8 cellular contexts compared by ENCODE assay signal in the genomic region with DNA sequence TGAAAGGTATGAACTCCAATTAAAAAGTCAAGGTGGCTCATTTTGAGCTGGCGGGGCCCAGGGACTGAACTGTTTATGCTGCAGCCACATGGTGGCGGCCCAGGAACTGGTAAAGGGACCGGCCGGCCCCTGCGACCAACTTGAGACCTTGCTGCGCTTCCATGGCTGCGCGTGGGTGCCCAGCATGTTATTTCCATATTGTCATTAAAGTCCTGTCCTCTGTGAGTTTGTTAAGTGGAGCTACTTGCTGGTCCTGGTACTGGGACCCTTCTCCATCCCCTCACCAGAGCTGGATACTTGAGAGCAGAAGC.
A peak's percentile ranks its signal among the peaks of the same experiment; 100 is the strongest.
DNase-seq lines count a peak whose midpoint lies in the region; TF ChIP-seq lines count a peak whose summit lies in the region.

No MANE protein-coding gene starts in this region.

- no peak overlapping the region for H2AFZ ChIP-seq in osteoblast (ENCODE audit: low read length)
- H2AFZ ChIP-seq in Karpas-422 (ENCODE audit: low read length): no peak overlapping the region

- peak; percentile 33 for TF ChIP-seq CTCF in colonic mucosa (IDR thresholded peaks at IDR 0.05)
- peak; percentile 22 for TF ChIP-seq CTCF in osteoblast (IDR thresholded peaks at IDR 0.05; ENCODE audit: extremely low read depth, low read depth, low read length)

- no peak overlapping the region for H3K4me3 ChIP-seq in colonic mucosa
- no peak overlapping the region for H3K4me3 ChIP-seq in osteoblast (ENCODE audit: insufficient read depth, low read length)
- H3K4me3 ChIP-seq in Karpas-422 (ENCODE audit: low read length): no peak overlapping the region

- H4K20me1 ChIP-seq in osteoblast (ENCODE audit: insufficient read depth, low read length) (peaks cover 5% of the 10 kb centered on the region), Karpas-422 (ENCODE audit: insufficient read depth, low read depth, low read length) (peaks cover 5% of the 10 kb centered on the region; the same call in 1 of the 2 replicates)

- H3K4me2 ChIP-seq in osteoblast (ENCODE audit: insufficient read depth, low read length) (no peak overlapping the region), Karpas-422 (ENCODE audit: low read depth, low read length, poor library complexity, severe bottlenecking) (no peak overlapping the region)

- H3K36me3 ChIP-seq in colonic mucosa: no peaks in the 10 kb centered on the region
- no peaks in the 10 kb centered on the region for H3K36me3 ChIP-seq in osteoblast (ENCODE audit: insufficient read depth, low read length)
- no peaks in the 10 kb centered on the region for H3K36me3 ChIP-seq in Karpas-422 (ENCODE audit: insufficient read depth, low read length)

- H3K9ac ChIP-seq in colonic mucosa (ENCODE audit: low read depth in 2 of 2, low read length in 2 of 2) (no peak overlapping the region), Karpas-422 (ENCODE audit: low read length) (no peak overlapping the region)

- no peaks in the 10 kb centered on the region for H3K9me3 ChIP-seq in colonic mucosa
- no peaks in the 10 kb centered on the region for H3K9me3 ChIP-seq in osteoblast (ENCODE audit: low read depth, low read length)
- no peaks in the 10 kb centered on the region for H3K9me3 ChIP-seq in Karpas-422 (ENCODE audit: low read length)

- H3K27me3 ChIP-seq in colonic mucosa (no peaks in the 10 kb centered on the region), osteoblast (ENCODE audit: insufficient read depth, low read length) (no peaks in the 10 kb centered on the region), Karpas-422 (ENCODE audit: low read length) (no peaks in the 10 kb centered on the region)

- intact Hi-C loops in colonic mucosa (cut with DNase I): loop anchor here (10.0 kb wide), 1 partner anchor 120 kb away; no protein-coding TSS in a partner anchor

- no peaks in the 10 kb centered on the region for H3K9me2 ChIP-seq in Karpas-422 (replicated peaks; ENCODE audit: insufficient read depth, low read length)

- H3K79me2 ChIP-seq in osteoblast (ENCODE audit: insufficient read depth, low read length): no peaks in the 10 kb centered on the region
- no peaks in the 10 kb centered on the region for H3K79me2 ChIP-seq in Karpas-422 (ENCODE audit: low read length)

- H3K4me1 ChIP-seq in colonic mucosa (no peaks in the 10 kb centered on the region), osteoblast (ENCODE audit: insufficient read depth, low read length) (no peaks in the 10 kb centered on the region), Karpas-422 (ENCODE audit: low read length) (peaks cover 12% of the 10 kb centered on the region)

- no peak overlapping the region for H3K27ac ChIP-seq in colonic mucosa
- H3K27ac ChIP-seq in osteoblast (ENCODE audit: low read depth, low read length): no peak overlapping the region
- H3K27ac ChIP-seq in Karpas-422 (ENCODE audit: low read length): no peak overlapping the region

- DNase-seq in NCI-H2081 (lab: John Stamatoyannopoulos, UW): peak; percentile 37 to 42
- no peak for DNase-seq in NCI-H2081 treated with DMSO at 0.1 percent for 48 hours (lab: John Stamatoyannopoulos, UW)
- peak; percentile 77 for DNase-seq in NCI-H1694 treated with DMSO at 0.1 percent for 48 hours (lab: John Stamatoyannopoulos, UW)
- DNase-seq in colonic mucosa: peak; percentile 30
- no peak for DNase-seq in osteoblast (ENCODE audit: insufficient read length, low spot score, missing footprints)
- no peak for DNase-seq in middle frontal gyrus (ENCODE audit: extremely low spot score, low spot score)
- DNase-seq in GM19240 (ENCODE audit: insufficient read length, low spot score): no peak
- DNase-seq in Karpas-422: no peak

Comparison
In these comparisons a context has a peak if more than half of its experiments do, and no peak if none do; other contexts are left out.
1. DNase-seq: peak in NCI-H2081 (2 of 2), NCI-H1694 treated with DMSO at 0.1 percent for 48 hours (single experiment) and colonic mucosa (single experiment); none in NCI-H2081 treated with DMSO at 0.1 percent for 48 hours (single experiment), osteoblast (single experiment), middle frontal gyrus (single experiment), GM19240 (single experiment) and Karpas-422 (single experiment).